ENCODE assay signal across 8 cellular contexts in genomic region chr22:17120281-17120680, GRCh38. TPM values are rescaled to one million over a fixed set of nuclear protein-coding genes. Genes with fewer than 3 reads are reported as not detected.
A peak's percentile ranks its signal among the peaks of the same experiment; 100 is the strongest.
DNase-seq lines count a peak whose midpoint lies in the region; ATAC-seq, FAIRE-seq and TF ChIP-seq lines count a peak whose summit lies in the region.

No MANE protein-coding gene starts in this region.

- H3K27me3 ChIP-seq in adrenal gland: peaks cover 6% of the 10 kb centered on the region

- H3K36me3 Mint-ChIP-seq in HFFc6 (ENCODE audit: low read depth): no peaks in the 10 kb centered on the region

- no peaks in the 10 kb centered on the region for H3K4me1 Mint-ChIP-seq in HFFc6 (ENCODE audit: low read depth)

- H3K27ac Mint-ChIP-seq in HFFc6: no peak overlapping the region

- FAIRE-seq in GM19239 (lab: Jason Lieb, UNC): no peak

- H3K9me3 ChIP-seq in SK-N-MC (ENCODE audit: low read depth, low read length): no peaks in the 10 kb centered on the region
- H3K9me3 ChIP-seq in adrenal gland (replicated peaks in 1 of 3): no peaks in the 10 kb centered on the region

- H3K4me3 ChIP-seq in GM12865 (ENCODE audit: low read depth, low read length): no peak overlapping the region
- H3K4me3 ChIP-seq in SK-N-MC: peak overlapping the region; percentile 80; the same call in 1 of the 2 replicates
- H3K4me3 ChIP-seq in adrenal gland: peak overlapping the region in 1 of 4 donors; percentile 64

- TF ChIP-seq POLR2A in adrenal gland (IDR thresholded peaks at IDR 0.05): no peak

- H3K36me3 ChIP-seq in SK-N-MC (ENCODE audit: insufficient read depth, low read length) (no peaks in the 10 kb centered on the region), adrenal gland (replicated peaks in 1 of 2) (no peaks in the 10 kb centered on the region)

- no peaks in the 10 kb centered on the region for H3K9me3 Mint-ChIP-seq in HFFc6

- H3K4me3 Mint-ChIP-seq in HFFc6: no peak overlapping the region

- H3K27ac ChIP-seq in SK-N-MC (no peak overlapping the region), adrenal gland (no peak overlapping the region)

- intact Hi-C loops in adrenal gland (cut with DNase I): loop anchor here in 1 of 2 donors (5.0 kb wide), 1 partner anchor 42 kb away; no protein-coding TSS in a partner anchor

- no peak for ATAC-seq in HG03520 (IDR thresholded peaks at IDR 0.05; ENCODE audit: unreplicated experiment)

- DNase-seq in GM12865 (ENCODE audit: low read depth): peak; percentile 52
- DNase-seq in SK-N-MC (ENCODE audit: low read depth, low spot score): no peak
- DNase-seq in adrenal gland: peak in 6 of 7 donors; percentile 54 to 70 (median 60)
- DNase-seq in iPS-NIHi11 (ENCODE audit: low spot score): peak; percentile 91
- DNase-seq in stimulated activated CD4-positive, alpha-beta T cell treated with anti-CD3 and anti-CD28 coated beads, Interleukin-1b, Interleukin-23, amount 100 ng/mL, for 48 hours: peak; percentile 32
- no peak for DNase-seq in GM19239 (ENCODE audit: insufficient read length, low spot score)
- no peak for DNase-seq in HFFc6

- TF ChIP-seq CTCF in GM12865 (IDR thresholded peaks at IDR 0.05; ENCODE audit: insufficient read depth, low read depth, low read length, missing control alignments) (no peak), adrenal gland (IDR thresholded peaks at IDR 0.05) (no peak), HFFc6 (IDR thresholded peaks at IDR 0.05) (no peak)

- H3K4me1 ChIP-seq in adrenal gland (replicated peaks in 1 of 2): peaks cover 7 to 10% of the 10 kb centered on the region in 2 donors

- H3K27me3 Mint-ChIP-seq in HFFc6 (ENCODE audit: insufficient read depth): peaks cover 21% of the 10 kb centered on the region

- 2 to 8% (median 2%) methylated on average over 5 to 45 of the region's 45 CpGs; no CpG with 5 or more reads in 1 of the 4 donors for WGBS in adrenal gland, 4 donors

- no peak overlapping the region for H3K9ac ChIP-seq in SK-N-MC (ENCODE audit: insufficient read length)

RNA-seq across cellular contexts. Expression of gene TMEM121B, which starts 0.9 kb away (rescaled TPM):
- 1 to 10 TPM in 6 of 8 donors, under 1 TPM in 2; 0.60 to 2.3 (median 1.4) TPM for total RNA-seq in adrenal gland
- polyA plus RNA-seq in adrenal gland: under 1 TPM; 0.24 to 0.79 (median 0.30) TPM
- total RNA-seq in HFFc6 (2021; fragmentation: NEBNext Ultra II Directional; extraction: Animal tissue kit (Norgen Biotek cat#: 25700)): under 1 TPM; 0.05 to 0.11 (median 0.07) TPM

RNA-seq across cellular contexts. Expression of gene IL17RA, which starts 35.5 kb away (rescaled TPM):
- 10 to 100 TPM; 15.5 to 31.8 (median 25.3) TPM for total RNA-seq in adrenal gland
- 1 to 10 TPM; 7.2 to 9.0 (median 7.9) TPM for polyA plus RNA-seq in adrenal gland
- total RNA-seq in HFFc6 (2021; fragmentation: NEBNext Ultra II Directional; extraction: Animal tissue kit (Norgen Biotek cat#: 25700)): 10 to 100 TPM; 10.5 to 14.4 (median 13.7) TPM

RNA-seq across cellular contexts. Expression of gene HDHD5, which starts 38.8 kb away (rescaled TPM):
- 10 to 100 TPM; 42.6 to 60.8 (median 48.4) TPM for total RNA-seq in adrenal gland
- polyA plus RNA-seq in adrenal gland: 10 to 100 TPM; 21.9 to 26.5 (median 23.6) TPM
- 10 to 100 TPM; 15.3 to 23.5 (median 16.8) TPM for total RNA-seq in HFFc6 (2021; fragmentation: NEBNext Ultra II Directional; extraction: Animal tissue kit (Norgen Biotek cat#: 25700))

Comparison
In these comparisons a context has a peak if more than half of its experiments do, and no peak if none do; other contexts are left out.
1. DNase-seq: peak in GM12865 (single experiment), adrenal gland (6 of 7), iPS-NIHi11 (single experiment) and stimulated activated CD4-positive, alpha-beta T cell treated with anti-CD3 and anti-CD28 coated beads, Interleukin-1b, Interleukin-23, amount 100 ng/mL, for 48 hours (single experiment); none in SK-N-MC (single experiment), GM19239 (single experiment) and HFFc6 (single experiment).